ENCODE assay signal across 8 cellular contexts in the genomic region with DNA sequence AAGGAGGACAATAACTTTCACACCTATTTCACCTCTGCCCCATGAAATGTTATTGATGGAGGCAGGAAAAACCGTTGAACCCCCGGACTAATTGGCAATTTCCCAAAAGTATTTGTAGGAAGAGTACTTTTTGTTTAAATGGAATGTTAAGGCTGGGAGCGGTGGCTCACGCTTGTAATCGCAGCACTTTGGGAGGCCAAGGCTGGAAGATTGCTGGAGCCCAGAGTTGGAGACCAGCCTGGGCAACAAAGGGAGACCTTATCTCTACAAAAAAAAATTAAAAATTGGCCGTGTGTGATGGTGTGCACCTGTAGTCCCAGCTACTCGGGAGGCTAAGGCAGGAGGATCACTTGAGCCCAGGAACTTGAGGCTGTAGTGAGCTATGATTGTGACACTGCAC. TPM values are rescaled to one million over a fixed set of nuclear protein-coding genes. Genes with fewer than 3 reads are reported as not detected.
DNase-seq lines count a peak whose midpoint lies in the region; ATAC-seq and TF ChIP-seq lines count a peak whose summit lies in the region.

No MANE protein-coding gene starts in this region.

- CTCF ChIA-PET in activated CD4-positive, alpha-beta T cell treated with anti-CD3 and anti-CD28 coated beads for 36 hours (lab: Charles Lee), result interaction anchor here (1.2 kb wide), 1 partner anchor 10 kb away, joined by 3 read pairs; no protein-coding TSS in a partner anchor

- no peak for ATAC-seq in activated CD4-positive, alpha-beta T cell treated with anti-CD3 and anti-CD28 coated beads for 36 hours
- no peak for ATAC-seq in activated naive CD8-positive, alpha-beta T cell treated with anti-CD3 and anti-CD28 coated beads, Interleukin-2, amount 10 ng/mL, durations not matched to agents 7 days and 5 days (ENCODE audit: low read depth)
- no peak for ATAC-seq in left lung
- ATAC-seq in GM21515 (IDR thresholded peaks at IDR 0.05; ENCODE audit: unreplicated experiment), result no peak
- ATAC-seq in GM21737 (IDR thresholded peaks at IDR 0.05; ENCODE audit: unreplicated experiment), result no peak

- H3K4me3 ChIP-seq in left lung (peak overlapping the region; percentile 38 to 52), subcutaneous abdominal adipose tissue (ENCODE audit: low read depth in 1 of 5, low read length in 5 of 5) (peak overlapping the region; percentile 64 to 77 (median 75))

- H3K27me3 ChIP-seq in left lung (no peaks in the 10 kb centered on the region), subcutaneous abdominal adipose tissue (ENCODE audit: control insufficient read depth in 5 of 5, insufficient read depth in 4 of 5, low read length in 5 of 5) (no peaks in the 10 kb centered on the region)

- H3K36me3 ChIP-seq in left lung, result no peaks in the 10 kb centered on the region
- H3K36me3 ChIP-seq in subcutaneous abdominal adipose tissue (ENCODE audit: control insufficient read depth in 5 of 5, insufficient read depth in 5 of 5, low read length in 5 of 5), result no peaks in the 10 kb centered on the region

- H3K4me1 ChIP-seq in left lung (peaks cover 0 to 20% of the 10 kb centered on the region in 2 donors), subcutaneous abdominal adipose tissue (ENCODE audit: control insufficient read depth in 5 of 5, insufficient read depth in 5 of 5, low read length in 5 of 5) (peaks cover 0 to 27% (median 15%) of the 10 kb centered on the region in 5 donors)

- peaks cover 0 to 3% of the 10 kb centered on the region in 2 donors for H3K9me3 ChIP-seq in left lung
- peaks cover 0 to 6% (median 4%) of the 10 kb centered on the region in 5 donors for H3K9me3 ChIP-seq in subcutaneous abdominal adipose tissue (ENCODE audit: control insufficient read depth in 5 of 5, low read length in 5 of 5)

- H3K9ac ChIP-seq in subcutaneous abdominal adipose tissue (ENCODE audit: low read length in 5 of 5), result peak overlapping the region in 3 of 5 donors; percentile 55 to 80 (median 71)

- H3K27ac Mint-ChIP-seq in activated CD4-positive, alpha-beta T cell treated with anti-CD3 and anti-CD28 coated beads for 36 hours, result peak overlapping the region; percentile 93
- H3K27ac Mint-ChIP-seq in activated naive CD8-positive, alpha-beta T cell treated with anti-CD3 and anti-CD28 coated beads, Interleukin-2, amount 10 ng/mL, durations not matched to agents 7 days and 5 days, result peak overlapping the region; percentile 93

- H3K27me3 Mint-ChIP-seq in activated CD4-positive, alpha-beta T cell treated with anti-CD3 and anti-CD28 coated beads for 36 hours, result no peaks in the 10 kb centered on the region
- peaks cover 4% of the 10 kb centered on the region for H3K27me3 Mint-ChIP-seq in activated naive CD8-positive, alpha-beta T cell treated with anti-CD3 and anti-CD28 coated beads, Interleukin-2, amount 10 ng/mL, durations not matched to agents 7 days and 5 days

- intact Hi-C loops in activated CD4-positive, alpha-beta T cell treated with anti-CD3 and anti-CD28 coated beads for 36 hours (cut with DNase I, micrococcal nuclease), result loop anchor here in 1 of 2 experiments (1.0 to 2.0 kb wide), 3 partner anchors 26 to 184 kb away; a partner anchor contains a TSS
- intact Hi-C loops in left lung (cut with DNase I), result no loop called here

- H3K36me3 Mint-ChIP-seq in activated CD4-positive, alpha-beta T cell treated with anti-CD3 and anti-CD28 coated beads for 36 hours (ENCODE audit: low read depth), result no peaks in the 10 kb centered on the region
- H3K36me3 Mint-ChIP-seq in activated naive CD8-positive, alpha-beta T cell treated with anti-CD3 and anti-CD28 coated beads, Interleukin-2, amount 10 ng/mL, durations not matched to agents 7 days and 5 days, result no peaks in the 10 kb centered on the region

- H3K27ac ChIP-seq in left lung (peak overlapping the region; percentile 80 to 95), subcutaneous abdominal adipose tissue (ENCODE audit: low read depth, low read length) (peak overlapping the region; percentile 89)

- DNase-seq in activated CD4-positive, alpha-beta T cell treated with anti-CD3 and anti-CD28 coated beads for 36 hours, result no peak
- DNase-seq in activated CD4-positive, alpha-beta T cell treated with anti-CD3 and anti-CD28 coated beads, Interleukin-2, amount 50 U/mL, for 4 hours, result no peak
- DNase-seq in activated naive CD8-positive, alpha-beta T cell treated with anti-CD3 and anti-CD28 coated beads, Interleukin-2, amount 10 ng/mL, durations not matched to agents 7 days and 5 days, result no peak
- no peak for DNase-seq in left lung
- DNase-seq in stimulated activated CD4-positive, alpha-beta T cell treated with anti-CD3 and anti-CD28 coated beads, Interleukin-2, amount 100 ng/mL, for 24 hours, result no peak

- TF ChIP-seq CTCF in left lung (IDR thresholded peaks at IDR 0.05), result no peak

- H3K4me1 Mint-ChIP-seq in activated CD4-positive, alpha-beta T cell treated with anti-CD3 and anti-CD28 coated beads for 36 hours, result peaks cover 16% of the 10 kb centered on the region
- H3K4me1 Mint-ChIP-seq in activated naive CD8-positive, alpha-beta T cell treated with anti-CD3 and anti-CD28 coated beads, Interleukin-2, amount 10 ng/mL, durations not matched to agents 7 days and 5 days, result peaks cover 16% of the 10 kb centered on the region

- no peaks in the 10 kb centered on the region for H3K9me3 Mint-ChIP-seq in activated CD4-positive, alpha-beta T cell treated with anti-CD3 and anti-CD28 coated beads for 36 hours (ENCODE audit: low read depth)
- peaks cover 7% of the 10 kb centered on the region for H3K9me3 Mint-ChIP-seq in activated naive CD8-positive, alpha-beta T cell treated with anti-CD3 and anti-CD28 coated beads, Interleukin-2, amount 10 ng/mL, durations not matched to agents 7 days and 5 days

- peak overlapping the region; percentile 72 for H3K4me3 Mint-ChIP-seq in activated CD4-positive, alpha-beta T cell treated with anti-CD3 and anti-CD28 coated beads for 36 hours
- peak overlapping the region; percentile 86 for H3K4me3 Mint-ChIP-seq in activated naive CD8-positive, alpha-beta T cell treated with anti-CD3 and anti-CD28 coated beads, Interleukin-2, amount 10 ng/mL, durations not matched to agents 7 days and 5 days

- POLR2A ChIA-PET in activated CD4-positive, alpha-beta T cell treated with anti-CD3 and anti-CD28 coated beads for 36 hours (lab: Charles Lee), result interaction anchor here (0.7 kb wide), 1 partner anchor 156 kb away, joined by 3 read pairs; no protein-coding TSS in a partner anchor
- POLR2A ChIA-PET in activated naive CD8-positive, alpha-beta T cell treated with anti-CD3 and anti-CD28 coated beads, Interleukin-2, amount 10 ng/mL, durations not matched to agents 7 days and 5 days (lab: Charles Lee), result no interaction called here

RNA-seq across cellular contexts. Expression of a gene that starts 26.0 kb away (rescaled TPM):
- 10 to 100 TPM; 16.8 to 24.6 TPM for total RNA-seq in activated CD4-positive, alpha-beta T cell treated with anti-CD3 and anti-CD28 coated beads for 36 hours
- 10 to 100 TPM; 57.1 to 60.6 TPM for total RNA-seq in activated naive CD8-positive, alpha-beta T cell treated with anti-CD3 and anti-CD28 coated beads, Interleukin-2, amount 10 ng/mL, durations not matched to agents 7 days and 5 days
- 10 to 100 TPM; 40.7 to 44.0 TPM for total RNA-seq in left lung
